In genomic region chr13:70432276-70432805, GRCh38 we compare ENCODE assay signal across 21 cellular contexts.
"Had no signal": no experiment of that assay in that cellular context is flagged by ENCODE, and none has a peak within 500 bp of the region (broad histone marks: within the 10 kb centered on the region; RNA-seq: fewer than 3 reads in every experiment).

No MANE protein-coding gene starts in this region.

- H3K4me1 Mint-ChIP-seq: naive thymus-derived CD4-positive, alpha-beta T cell; nephron progenitor cell; stimulated activated naive B cell treated with anti-CD40 and anti-IgM and Interleukin-4, amounts not matched to agents 10 μg/mL and 1 μg/mL and 100 μg/mL, for 72 hours; stimulated activated naive CD8-positive, alpha-beta T cell treated with anti-CD3 and anti-CD28 coated beads, Interleukin-15, amount 100 ng/mL, for 72 hours had no signal

- H3K27ac ChIP-seq: foreskin keratinocyte, hepatocyte, right atrium auricular region, sigmoid colon, skin epidermis, thoracic aorta, transverse colon had no signal

- H3K27me3 ChIP-seq: foreskin keratinocyte, hepatocyte, right atrium auricular region, sigmoid colon, transverse colon had no signal

- H3K36me3 Mint-ChIP-seq: naive thymus-derived CD4-positive, alpha-beta T cell; stimulated activated naive B cell treated with anti-CD40 and anti-IgM and Interleukin-4, amounts not matched to agents 10 μg/mL and 1 μg/mL and 100 μg/mL, for 72 hours had no signal

- H3K36me3 ChIP-seq: right atrium auricular region, sigmoid colon, thoracic aorta, transverse colon had no signal

- DNase-seq: cerebellar nuclear complex; dermis blood vessel endothelial cell; erythroblast; foreskin keratinocyte; head of caudate nucleus; left colon; left ventricle myocardium superior; naive thymus-derived CD4-positive, alpha-beta T cell; nephron progenitor cell; posterior cingulate gyrus; sigmoid colon; stimulated activated CD4-positive, alpha-beta T cell treated with anti-CD3 and anti-CD28 coated beads, Interleukin-2, amount 100 ng/mL, for 24 hours; stimulated activated CD4-positive, alpha-beta T cell treated with anti-CD3 and anti-CD28 coated beads, Interleukin-4, amount 100 ng/mL, for 4 hours; stimulated activated naive B cell treated with anti-CD40 and anti-IgM and Interleukin-4, amounts not matched to agents 10 μg/mL and 1 μg/mL and 100 μg/mL, for 72 hours; stimulated activated naive CD8-positive, alpha-beta T cell treated with anti-CD3 and anti-CD28 coated beads, Interleukin-15, amount 100 ng/mL, for 72 hours; transverse colon had no signal

- H3K9me3 ChIP-seq: right atrium auricular region, sigmoid colon, thoracic aorta, transverse colon had no signal

- H2AFZ ChIP-seq: hepatocyte had no signal

- H3K27ac Mint-ChIP-seq: naive thymus-derived CD4-positive, alpha-beta T cell; nephron progenitor cell; stimulated activated naive B cell treated with anti-CD40 and anti-IgM and Interleukin-4, amounts not matched to agents 10 μg/mL and 1 μg/mL and 100 μg/mL, for 72 hours had no signal

- H3K4me3 Mint-ChIP-seq: naive thymus-derived CD4-positive, alpha-beta T cell; nephron progenitor cell; stimulated activated naive B cell treated with anti-CD40 and anti-IgM and Interleukin-4, amounts not matched to agents 10 μg/mL and 1 μg/mL and 100 μg/mL, for 72 hours; stimulated activated naive CD8-positive, alpha-beta T cell treated with anti-CD3 and anti-CD28 coated beads, Interleukin-15, amount 100 ng/mL, for 72 hours had no signal

- ATAC-seq: foreskin keratinocyte; left colon; left ventricle myocardium superior; naive thymus-derived CD4-positive, alpha-beta T cell; stimulated activated naive B cell treated with anti-CD40 and anti-IgM and Interleukin-4, amounts not matched to agents 10 μg/mL and 1 μg/mL and 100 μg/mL, for 72 hours; stimulated activated naive CD8-positive, alpha-beta T cell treated with anti-CD3 and anti-CD28 coated beads, Interleukin-15, amount 100 ng/mL, for 72 hours had no signal

- H3K4me3 ChIP-seq: hepatocyte, lung, right atrium auricular region, sigmoid colon, skin epidermis, thoracic aorta, transverse colon had no signal

- H3K79me2 ChIP-seq: hepatocyte had no signal

- H3K9me3 Mint-ChIP-seq: nephron progenitor cell had no signal

- H3K4me1 ChIP-seq: foreskin keratinocyte, right atrium auricular region, sigmoid colon, transverse colon had no signal

- H3K27me3 Mint-ChIP-seq: naive thymus-derived CD4-positive, alpha-beta T cell; stimulated activated naive B cell treated with anti-CD40 and anti-IgM and Interleukin-4, amounts not matched to agents 10 μg/mL and 1 μg/mL and 100 μg/mL, for 72 hours; stimulated activated naive CD8-positive, alpha-beta T cell treated with anti-CD3 and anti-CD28 coated beads, Interleukin-15, amount 100 ng/mL, for 72 hours had no signal

- H3K4me2 ChIP-seq: hepatocyte had no signal
